ENCODE assay signal across 18 cellular contexts in the genomic region with DNA sequence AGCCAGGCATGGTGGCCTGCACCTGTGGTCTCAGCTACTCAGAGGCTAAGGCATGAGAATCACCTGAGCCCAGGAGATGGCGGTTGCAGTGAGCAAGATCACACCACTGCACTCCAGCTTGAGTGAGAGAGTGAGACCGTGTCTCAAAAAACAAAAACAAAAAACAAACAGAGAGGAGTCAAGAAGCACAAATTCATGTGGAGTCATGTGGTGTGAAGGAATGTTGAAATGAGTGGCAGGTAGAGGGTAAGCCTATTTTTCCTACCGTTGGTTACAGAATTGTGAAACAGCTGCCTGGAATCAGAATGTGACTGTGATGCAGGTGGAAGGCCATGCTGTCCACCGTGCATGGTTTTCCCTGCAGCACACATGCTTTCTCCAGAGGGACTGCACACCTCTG. TPM values are rescaled to one million over a fixed set of nuclear protein-coding genes. Genes with fewer than 3 reads are reported as not detected.
DNase-seq lines count a peak whose midpoint lies in the region; ATAC-seq and TF ChIP-seq lines count a peak whose summit lies in the region.
"Had no signal": no experiment of that assay in that cellular context is flagged by ENCODE, and none has a peak within 500 bp of the region (broad histone marks: within the 10 kb centered on the region; RNA-seq: fewer than 3 reads in every experiment).

No MANE protein-coding gene starts in this region.

- TF ChIP-seq CTCF in MCF 10A (IDR thresholded peaks at IDR 0.05; ENCODE audit: unreplicated experiment): no peak

- DNase-seq in activated CD8-positive, alpha-beta memory T cell treated with anti-CD3 and anti-CD28 coated beads for 24 hours: peak; percentile 7
- DNase-seq in activated CD8-positive, alpha-beta memory T cell treated with anti-CD3 and anti-CD28 coated beads, Interleukin-2, amount 10 ng/mL, durations not matched to agents 7 days and 5 days: no peak
- DNase-seq in left lobe of liver (ENCODE audit: low spot score) (peak; percentile 6), trophoblast cell (peak; percentile 67 to 91), MCF 10A (ENCODE audit: unreplicated experiment) (no peak)
- DNase-seq: Caco-2; CD4-positive, CD25-positive, alpha-beta regulatory T cell; DMS153; DND-41; H9; HFFc6 had no signal

- H3K9me3 Mint-ChIP-seq in activated CD8-positive, alpha-beta memory T cell treated with anti-CD3 and anti-CD28 coated beads, Interleukin-2, amount 10 ng/mL, durations not matched to agents 7 days and 5 days (ENCODE audit: low read depth): peaks cover 16% of the 10 kb centered on the region
- H3K9me3 Mint-ChIP-seq in MCF 10A (ENCODE audit: unreplicated experiment): peaks cover 9% of the 10 kb centered on the region

- H3K4me3 Mint-ChIP-seq in activated CD8-positive, alpha-beta memory T cell treated with anti-CD3 and anti-CD28 coated beads, Interleukin-2, amount 10 ng/mL, durations not matched to agents 7 days and 5 days: no peak overlapping the region
- no peak overlapping the region for H3K4me3 Mint-ChIP-seq in MCF 10A (ENCODE audit: unreplicated experiment)
- H3K4me3 Mint-ChIP-seq: B cell; CD4-positive, CD25-positive, alpha-beta regulatory T cell; CD8-positive, alpha-beta T cell; GM23338; H9; HFFc6 had no signal

- no peak overlapping the region for H4K91ac ChIP-seq in trophoblast cell (ENCODE audit: low read depth, low read length)

- H3K36me3 ChIP-seq in trophoblast cell (ENCODE audit: control insufficient read depth in 1 of 2, insufficient read depth in 2 of 2, low read length in 2 of 2): no peaks in the 10 kb centered on the region
- H3K36me3 ChIP-seq: BLaER1 had no signal

- POLR2A ChIA-PET in MCF 10A (lab: Yijun Ruan, JAX): interaction anchor here (0.6 to 2.2 kb wide), 4 partner anchors 10 to 42 kb away, joined by 3 to 6 read pairs (median 4); a partner anchor contains a TSS

- no CpG with 5 or more reads among the region's 4 CpGs for WGBS in trophoblast cell (ENCODE audit: extremely low coverage, insufficient coverage, insufficient read length)

- no peak overlapping the region for H2BK120ac ChIP-seq in trophoblast cell (ENCODE audit: insufficient read depth, low read length, poor library complexity)

- CTCF ChIA-PET in activated CD8-positive, alpha-beta memory T cell treated with anti-CD3 and anti-CD28 coated beads, Interleukin-2, amount 10 ng/mL, durations not matched to agents 7 days and 5 days (lab: Charles Lee): interaction anchor here (0.7 to 6.4 kb wide), 6 partner anchors 8 to 533 kb away, joined by 3 to 141 read pairs (median 42); a partner anchor contains a TSS
- CTCF ChIA-PET in MCF 10A (lab: Yijun Ruan, JAX): interaction anchor here (0.6 to 8.8 kb wide), 11 partner anchors 8 to 1004 kb away, joined by 3 to 240 read pairs (median 4); no protein-coding TSS in a partner anchor

- H3K4me3 ChIP-seq in trophoblast cell (ENCODE audit: low read depth, low read length): no peak overlapping the region
- H3K4me3 ChIP-seq: BLaER1, GM23338 had no signal

- no peak overlapping the region for H3K27ac Mint-ChIP-seq in activated CD8-positive, alpha-beta memory T cell treated with anti-CD3 and anti-CD28 coated beads, Interleukin-2, amount 10 ng/mL, durations not matched to agents 7 days and 5 days
- no peak overlapping the region for H3K27ac Mint-ChIP-seq in MCF 10A (ENCODE audit: low read depth, unreplicated experiment)
- H3K27ac Mint-ChIP-seq: B cell; CD4-positive, CD25-positive, alpha-beta regulatory T cell; CD8-positive, alpha-beta T cell; GM23338; H9; HFFc6 had no signal

- H3K18ac ChIP-seq in trophoblast cell (ENCODE audit: low read length): no peak overlapping the region

- H3K9me3 ChIP-seq in trophoblast cell (ENCODE audit: insufficient read depth, low read depth, low read length): peaks cover 29% of the 10 kb centered on the region

- H3K79me2 ChIP-seq in trophoblast cell (ENCODE audit: control insufficient read depth, insufficient read depth, low read length, poor library complexity): no peaks in the 10 kb centered on the region

- H3K23ac ChIP-seq in trophoblast cell (ENCODE audit: low read length): no peak overlapping the region

- H4K12ac ChIP-seq in trophoblast cell (ENCODE audit: low read depth, low read length): no peak overlapping the region

- H2AK5ac ChIP-seq in trophoblast cell (ENCODE audit: low read length): no peak overlapping the region

- no peak overlapping the region for H3K4me2 ChIP-seq in trophoblast cell (ENCODE audit: low read length)
- H3K4me2 ChIP-seq: BLaER1, GM23338 had no signal

- H3K4ac ChIP-seq in trophoblast cell (ENCODE audit: low read depth, low read length): no peak overlapping the region

- no peak overlapping the region for H3K9ac ChIP-seq in trophoblast cell (ENCODE audit: low read length)
- H3K9ac ChIP-seq: BLaER1 had no signal

- H3K27me3 Mint-ChIP-seq in activated CD8-positive, alpha-beta memory T cell treated with anti-CD3 and anti-CD28 coated beads, Interleukin-2, amount 10 ng/mL, durations not matched to agents 7 days and 5 days: no peaks in the 10 kb centered on the region
- H3K27me3 Mint-ChIP-seq in MCF 10A (ENCODE audit: insufficient read depth, unreplicated experiment): no peaks in the 10 kb centered on the region
- H3K27me3 Mint-ChIP-seq: B cell; CD4-positive, CD25-positive, alpha-beta regulatory T cell had no signal

- peaks cover 21% of the 10 kb centered on the region for H3K4me1 Mint-ChIP-seq in activated CD8-positive, alpha-beta memory T cell treated with anti-CD3 and anti-CD28 coated beads, Interleukin-2, amount 10 ng/mL, durations not matched to agents 7 days and 5 days
- H3K4me1 Mint-ChIP-seq in MCF 10A (ENCODE audit: insufficient read depth, unreplicated experiment): no peaks in the 10 kb centered on the region
- H3K4me1 Mint-ChIP-seq: GM23338 had no signal

- H3K36me3 Mint-ChIP-seq in activated CD8-positive, alpha-beta memory T cell treated with anti-CD3 and anti-CD28 coated beads, Interleukin-2, amount 10 ng/mL, durations not matched to agents 7 days and 5 days: peaks cover 15% of the 10 kb centered on the region
- H3K36me3 Mint-ChIP-seq in MCF 10A (ENCODE audit: insufficient read depth, unreplicated experiment): no peaks in the 10 kb centered on the region

- no peaks in the 10 kb centered on the region for H3K79me1 ChIP-seq in trophoblast cell (ENCODE audit: low read length)

- H2BK5ac ChIP-seq in trophoblast cell (ENCODE audit: low read depth, low read length, poor library complexity): no peak overlapping the region

- H3K27ac ChIP-seq in trophoblast cell (ENCODE audit: low read depth, low read length): no peak overlapping the region
- H3K27ac ChIP-seq: 22Rv1, BLaER1, C4-2B had no signal

- no peak overlapping the region for H4K8ac ChIP-seq in trophoblast cell (ENCODE audit: low read depth, low read length)

- H2AFZ ChIP-seq in trophoblast cell (ENCODE audit: insufficient read depth, low read length, poor library complexity): no peak overlapping the region

- intact Hi-C loops in MCF 10A (cut with micrococcal nuclease): no loop called here

- ATAC-seq in activated CD8-positive, alpha-beta memory T cell treated with anti-CD3 and anti-CD28 coated beads, Interleukin-2, amount 10 ng/mL, durations not matched to agents 7 days and 5 days: no peak
- no peak for ATAC-seq in left lobe of liver
- no peak for ATAC-seq in GM21447 (IDR thresholded peaks at IDR 0.05; ENCODE audit: unreplicated experiment)
- ATAC-seq: CD8-positive, alpha-beta T cell; GM23338 had no signal

- no peaks in the 10 kb centered on the region for H3K27me3 ChIP-seq in trophoblast cell (ENCODE audit: insufficient read depth, low read length)
- H3K27me3 ChIP-seq: BLaER1 had no signal

- no peak overlapping the region for H2BK12ac ChIP-seq in trophoblast cell (ENCODE audit: low read length)

- BruUV-seq in MCF 10A (replicated peaks; lab: Mats Ljungman, UMichigan): no TSS peak

- H3K14ac ChIP-seq in trophoblast cell (ENCODE audit: low read length): no peak overlapping the region

- H3K4me1 ChIP-seq in trophoblast cell (ENCODE audit: control insufficient read depth in 1 of 2, insufficient read depth in 2 of 2, low read length in 2 of 2): no peaks in the 10 kb centered on the region
- H3K4me1 ChIP-seq: BLaER1, Caco-2 had no signal

RNA-seq across cellular contexts. Expression of a gene that starts 23.7 kb away (rescaled TPM):
- total RNA-seq in activated CD8-positive, alpha-beta memory T cell treated with anti-CD3 and anti-CD28 coated beads, Interleukin-2, amount 10 ng/mL, durations not matched to agents 7 days and 5 days: 10 to 100 TPM; 71.3 to 73.3 TPM
- 19.0 TPM for total RNA-seq in left lobe of liver
- polyA plus RNA-seq in trophoblast cell (2013): 43.0 and 47.0 TPM in 2 replicates
- 53.3 and 59.6 TPM in 2 replicates for total RNA-seq in MCF 10A (2022)

Comparison
In these comparisons a context has a peak if more than half of its experiments do, and no peak if none do; other contexts are left out.
1. DNase-seq: peak in activated CD8-positive, alpha-beta memory T cell treated with anti-CD3 and anti-CD28 coated beads for 24 hours (single experiment), left lobe of liver (single experiment) and trophoblast cell (2 of 2); none in activated CD8-positive, alpha-beta memory T cell treated with anti-CD3 and anti-CD28 coated beads, Interleukin-2, amount 10 ng/mL, durations not matched to agents 7 days and 5 days (single experiment) and MCF 10A (single experiment).